In genomic region chr6:25154034-25154596, GRCh38 we compare ENCODE assay signal across 15 cellular contexts.
A peak's percentile ranks its signal among the peaks of the same experiment; 100 is the strongest.
DNase-seq lines count a peak whose midpoint lies in the region; ATAC-seq and TF ChIP-seq lines count a peak whose summit lies in the region.
"Had no signal": no experiment of that assay in that cellular context is flagged by ENCODE, and none has a peak within 500 bp of the region (broad histone marks: within the 10 kb centered on the region; RNA-seq: fewer than 3 reads in every experiment).

No MANE protein-coding gene starts in this region.

- POLR2A ChIA-PET in activated CD4-positive, alpha-beta memory T cell treated with anti-CD3 and anti-CD28 coated beads, Interleukin-2, amount 10 ng/mL, durations not matched to agents 7 days and 5 days (lab: Charles Lee): no interaction called here
- POLR2A ChIA-PET in activated CD4-positive, alpha-beta memory T cell treated with anti-CD3 and anti-CD28 coated beads for 36 hours (lab: Charles Lee): no interaction called here

- intact Hi-C loops in activated CD4-positive, alpha-beta memory T cell treated with anti-CD3 and anti-CD28 coated beads for 36 hours (cut with micrococcal nuclease): no loop called here
- intact Hi-C loops in head of caudate nucleus (cut with DNase I): no loop called here

- no peak overlapping the region for H3K4me3 Mint-ChIP-seq in activated CD4-positive, alpha-beta memory T cell treated with anti-CD3 and anti-CD28 coated beads, Interleukin-2, amount 10 ng/mL, durations not matched to agents 7 days and 5 days
- no peak overlapping the region for H3K4me3 Mint-ChIP-seq in activated CD4-positive, alpha-beta memory T cell treated with anti-CD3 and anti-CD28 coated beads for 36 hours
- H3K4me3 Mint-ChIP-seq in chondrocyte (ENCODE audit: unreplicated experiment) (no peak overlapping the region), nephron (no peak overlapping the region)

- DNase-seq in activated CD4-positive, alpha-beta memory T cell treated with anti-CD3 and anti-CD28 coated beads, Interleukin-2, amount 10 ng/mL, durations not matched to agents 7 days and 5 days: no peak
- no peak for DNase-seq in activated CD4-positive, alpha-beta memory T cell treated with anti-CD3 and anti-CD28 coated beads for 36 hours
- no peak for DNase-seq in chondrocyte (ENCODE audit: low spot score)
- no peak for DNase-seq in KG1 (lab: John Stamatoyannopoulos, UW)
- no peak for DNase-seq in head of caudate nucleus
- DNase-seq: GF-D8; GOT3; NCI-H1092; NCI-H2227 treated with DMSO at 0.1 percent for 48 hours; NCI-H526; NK-92 treated with Interleukin-12 subunit alpha and Interleukin-12 subunit beta, amount 100 ng/mL, for 24 hours; OCI-M1 had no signal

- H3K27me3 Mint-ChIP-seq in activated CD4-positive, alpha-beta memory T cell treated with anti-CD3 and anti-CD28 coated beads, Interleukin-2, amount 10 ng/mL, durations not matched to agents 7 days and 5 days: no peaks in the 10 kb centered on the region
- H3K27me3 Mint-ChIP-seq in activated CD4-positive, alpha-beta memory T cell treated with anti-CD3 and anti-CD28 coated beads for 36 hours: no peaks in the 10 kb centered on the region
- H3K27me3 Mint-ChIP-seq in chondrocyte (ENCODE audit: low read depth): no peaks in the 10 kb centered on the region
- H3K27me3 Mint-ChIP-seq in nephron (ENCODE audit: low read depth): no peaks in the 10 kb centered on the region

- H3K36me3 Mint-ChIP-seq in activated CD4-positive, alpha-beta memory T cell treated with anti-CD3 and anti-CD28 coated beads, Interleukin-2, amount 10 ng/mL, durations not matched to agents 7 days and 5 days (ENCODE audit: low read depth): peaks cover 72% of the 10 kb centered on the region
- peaks cover 8% of the 10 kb centered on the region for H3K36me3 Mint-ChIP-seq in activated CD4-positive, alpha-beta memory T cell treated with anti-CD3 and anti-CD28 coated beads for 36 hours
- H3K36me3 Mint-ChIP-seq in chondrocyte (ENCODE audit: low read depth): peaks cover 8% of the 10 kb centered on the region
- H3K36me3 Mint-ChIP-seq in nephron (ENCODE audit: low read depth): no peaks in the 10 kb centered on the region

- ATAC-seq in HG02642 (IDR thresholded peaks at IDR 0.05; ENCODE audit: poor library complexity, unreplicated experiment): no peak
- ATAC-seq: A549 had no signal

- TF ChIP-seq CTCF in chondrocyte (IDR thresholded peaks at IDR 0.05) (no peak), nephron (IDR thresholded peaks at IDR 0.05; ENCODE audit: unreplicated experiment in 3 of 3) (no peak)

- H3K27ac Mint-ChIP-seq in activated CD4-positive, alpha-beta memory T cell treated with anti-CD3 and anti-CD28 coated beads, Interleukin-2, amount 10 ng/mL, durations not matched to agents 7 days and 5 days: peak overlapping the region; percentile 35
- H3K27ac Mint-ChIP-seq in activated CD4-positive, alpha-beta memory T cell treated with anti-CD3 and anti-CD28 coated beads for 36 hours: no peak overlapping the region
- H3K27ac Mint-ChIP-seq in chondrocyte (ENCODE audit: unreplicated experiment) (peak overlapping the region; percentile 25), nephron (peak overlapping the region; percentile 86 to 91 (median 89))

- CTCF ChIA-PET in activated CD4-positive, alpha-beta memory T cell treated with anti-CD3 and anti-CD28 coated beads, Interleukin-2, amount 10 ng/mL, durations not matched to agents 7 days and 5 days (lab: Charles Lee): no interaction called here
- CTCF ChIA-PET in activated CD4-positive, alpha-beta memory T cell treated with anti-CD3 and anti-CD28 coated beads for 36 hours (lab: Charles Lee): no interaction called here

- H3K4me1 Mint-ChIP-seq in activated CD4-positive, alpha-beta memory T cell treated with anti-CD3 and anti-CD28 coated beads, Interleukin-2, amount 10 ng/mL, durations not matched to agents 7 days and 5 days: peaks cover 25% of the 10 kb centered on the region
- no peaks in the 10 kb centered on the region for H3K4me1 Mint-ChIP-seq in activated CD4-positive, alpha-beta memory T cell treated with anti-CD3 and anti-CD28 coated beads for 36 hours (ENCODE audit: low read depth)
- H3K4me1 Mint-ChIP-seq in chondrocyte (ENCODE audit: low read depth): peaks cover 54% of the 10 kb centered on the region
- H3K4me1 Mint-ChIP-seq in nephron: no peaks in the 10 kb centered on the region

- H3K9me3 Mint-ChIP-seq in activated CD4-positive, alpha-beta memory T cell treated with anti-CD3 and anti-CD28 coated beads, Interleukin-2, amount 10 ng/mL, durations not matched to agents 7 days and 5 days: peaks cover 30% of the 10 kb centered on the region
- peaks cover 11% of the 10 kb centered on the region for H3K9me3 Mint-ChIP-seq in activated CD4-positive, alpha-beta memory T cell treated with anti-CD3 and anti-CD28 coated beads for 36 hours
- H3K9me3 Mint-ChIP-seq in chondrocyte (ENCODE audit: low read depth) (peaks cover 5% of the 10 kb centered on the region), nephron (peaks cover 28% of the 10 kb centered on the region)
